ENCODE assay signal across 28 cellular contexts in the genomic region with DNA sequence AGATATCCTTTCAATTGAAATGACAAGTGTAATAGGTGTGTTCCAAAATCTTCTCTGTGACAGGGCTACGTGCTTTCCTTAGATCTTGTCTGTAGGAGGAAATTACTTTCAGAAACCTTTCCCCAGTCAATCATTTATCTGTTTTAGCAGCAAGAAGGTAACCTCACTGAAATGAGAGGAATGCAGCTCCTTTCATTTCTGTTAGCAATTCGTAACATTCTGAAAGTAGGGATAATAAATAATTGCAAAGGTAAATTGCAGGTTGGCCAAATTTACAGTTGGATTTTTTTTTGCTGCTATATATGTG.
DNase-seq lines count a peak whose midpoint lies in the region; ATAC-seq and TF ChIP-seq lines count a peak whose summit lies in the region.
"Had no signal": no experiment of that assay in that cellular context is flagged by ENCODE, and none has a peak within 500 bp of the region (broad histone marks: within the 10 kb centered on the region; RNA-seq: fewer than 3 reads in every experiment).

No MANE protein-coding gene starts in this region.

- POLR2A ChIA-PET in activated CD8-positive, alpha-beta T cell treated with anti-CD3 and anti-CD28 coated beads for 36 hours (lab: Charles Lee) = interaction anchor here (0.6 to 1.3 kb wide), 3 partner anchors 84 to 117 kb away, joined by 3 to 4 read pairs (median 3); no protein-coding TSS in a partner anchor
- POLR2A ChIA-PET in activated CD8-positive, alpha-beta T cell treated with anti-CD3 and anti-CD28 coated beads, Interleukin-2, amount 10 ng/mL, durations not matched to agents 7 days and 5 days (lab: Charles Lee) = interaction anchor here (0.7 kb wide), 1 partner anchor 54 kb away, joined by 4 read pairs; no protein-coding TSS in a partner anchor
- POLR2A ChIA-PET in CD4-positive, alpha-beta T cell (lab: Charles Lee) = interaction anchor here (0.7 kb wide), 1 partner anchor 11 kb away, joined by 3 read pairs; no protein-coding TSS in a partner anchor
- POLR2A ChIA-PET in naive thymus-derived CD8-positive, alpha-beta T cell (lab: Charles Lee) = interaction anchor here (0.7 kb wide), 1 partner anchor 99 kb away, joined by 3 read pairs; no protein-coding TSS in a partner anchor

- H3K27me3 ChIP-seq in CD4-positive, alpha-beta T cell (ENCODE audit: control insufficient read depth, insufficient read depth, low read length) = no peaks in the 10 kb centered on the region
- H3K27me3 ChIP-seq: body of pancreas, pancreas, testis had no signal

- CTCF ChIA-PET in activated CD8-positive, alpha-beta T cell treated with anti-CD3 and anti-CD28 coated beads for 36 hours (lab: Charles Lee) = no interaction called here
- CTCF ChIA-PET in activated CD8-positive, alpha-beta T cell treated with anti-CD3 and anti-CD28 coated beads, Interleukin-2, amount 10 ng/mL, durations not matched to agents 7 days and 5 days (lab: Charles Lee) = no interaction called here
- CTCF ChIA-PET in CD4-positive, alpha-beta T cell (lab: Charles Lee) = interaction anchor here (0.7 to 1.6 kb wide), 3 partner anchors 16 to 148 kb away, joined by 3 read pairs; no protein-coding TSS in a partner anchor

- no peaks in the 10 kb centered on the region for H3K9me3 Mint-ChIP-seq in activated CD8-positive, alpha-beta T cell treated with anti-CD3 and anti-CD28 coated beads for 36 hours
- H3K9me3 Mint-ChIP-seq in activated CD8-positive, alpha-beta T cell treated with anti-CD3 and anti-CD28 coated beads, Interleukin-2, amount 10 ng/mL, durations not matched to agents 7 days and 5 days (ENCODE audit: insufficient read depth) = no peaks in the 10 kb centered on the region
- H3K9me3 Mint-ChIP-seq in CD4-positive, alpha-beta T cell = no peaks in the 10 kb centered on the region
- no peaks in the 10 kb centered on the region for H3K9me3 Mint-ChIP-seq in activated T-helper 1 cell treated with anti-CD3 and anti-CD28 coated beads, Interleukin-12 subunit alpha, Interleukin-12 subunit beta, Interleukin-2, Interleukin-4 antibody, amounts not matched to agents 30 ng/mL and 10 ng/mL and 1 ng/mL, durations not matched to agents 14 hours and 24 hours and 36 hours
- H3K9me3 Mint-ChIP-seq in naive thymus-derived CD8-positive, alpha-beta T cell = no peaks in the 10 kb centered on the region
- H3K9me3 Mint-ChIP-seq: neural crest cell; stimulated activated naive CD8-positive, alpha-beta T cell treated with anti-CD3 and anti-CD28 coated beads, Interleukin-15, Interleukin-2, amounts not matched to agents 100 ng/mL and 50 ng/mL, for 24 hours had no signal

- no peak overlapping the region for H3K27ac ChIP-seq in CD4-positive, alpha-beta T cell (ENCODE audit: low read depth, low read length)
- H3K27ac ChIP-seq: body of pancreas, pancreas, testis had no signal

- no peak for ATAC-seq in activated CD8-positive, alpha-beta T cell treated with anti-CD3 and anti-CD28 coated beads for 36 hours
- no peak for ATAC-seq in activated CD8-positive, alpha-beta T cell treated with anti-CD3 and anti-CD28 coated beads, Interleukin-2, amount 10 ng/mL, durations not matched to agents 7 days and 5 days
- ATAC-seq in CD4-positive, alpha-beta T cell (ENCODE audit: poor library complexity) = no peak
- no peak for ATAC-seq in naive thymus-derived CD8-positive, alpha-beta T cell
- no peak for ATAC-seq in HG03457 (IDR thresholded peaks at IDR 0.05; ENCODE audit: unreplicated experiment)
- no peak for ATAC-seq in HG03354 (IDR thresholded peaks at IDR 0.05; ENCODE audit: poor library complexity, severe bottlenecking, unreplicated experiment)
- ATAC-seq: body of pancreas, esophagus mucosa, pancreas, SK-N-SH treated with all-trans-retinoic acid at 6 μM for 48 hours had no signal

- no peak for TF ChIP-seq CTCF in activated CD8-positive, alpha-beta T cell treated with anti-CD3 and anti-CD28 coated beads for 36 hours (IDR thresholded peaks at IDR 0.05)
- TF ChIP-seq CTCF in CD4-positive, alpha-beta T cell (IDR thresholded peaks at IDR 0.05) = no peak

- H3K27ac Mint-ChIP-seq in activated CD8-positive, alpha-beta T cell treated with anti-CD3 and anti-CD28 coated beads for 36 hours = peak overlapping the region; percentile 76
- H3K27ac Mint-ChIP-seq in activated CD8-positive, alpha-beta T cell treated with anti-CD3 and anti-CD28 coated beads, Interleukin-2, amount 10 ng/mL, durations not matched to agents 7 days and 5 days = no peak overlapping the region
- peak overlapping the region; percentile 93 for H3K27ac Mint-ChIP-seq in CD4-positive, alpha-beta T cell
- peak overlapping the region; percentile 55 for H3K27ac Mint-ChIP-seq in activated T-helper 1 cell treated with anti-CD3 and anti-CD28 coated beads, Interleukin-12 subunit alpha, Interleukin-12 subunit beta, Interleukin-2, Interleukin-4 antibody, amounts not matched to agents 30 ng/mL and 10 ng/mL and 1 ng/mL, durations not matched to agents 14 hours and 24 hours and 36 hours
- peak overlapping the region in 8 of 10 donors; percentile 27 to 80 (median 60) for H3K27ac Mint-ChIP-seq in naive thymus-derived CD8-positive, alpha-beta T cell

- intact Hi-C loops in activated CD8-positive, alpha-beta T cell treated with anti-CD3 and anti-CD28 coated beads for 36 hours (cut with micrococcal nuclease) = no loop called here
- intact Hi-C loops in CD4-positive, alpha-beta T cell (cut with DNase I, micrococcal nuclease) = loop anchor here in 1 of 2 experiments (5.0 to 10.0 kb wide), 3 partner anchors 56 to 248 kb away; a partner anchor contains a TSS
- intact Hi-C loops in activated T-helper 1 cell treated with anti-CD3 and anti-CD28 coated beads, Interleukin-12 subunit alpha, Interleukin-12 subunit beta, Interleukin-2, Interleukin-4 antibody, amounts not matched to agents 30 ng/mL and 10 ng/mL and 1 ng/mL, durations not matched to agents 14 hours and 24 hours and 36 hours (cut with micrococcal nuclease) = loop anchor here (2.0 kb wide), 1 partner anchor 26 kb away; no protein-coding TSS in a partner anchor

- no peaks in the 10 kb centered on the region for H3K27me3 Mint-ChIP-seq in activated CD8-positive, alpha-beta T cell treated with anti-CD3 and anti-CD28 coated beads for 36 hours
- no peaks in the 10 kb centered on the region for H3K27me3 Mint-ChIP-seq in activated CD8-positive, alpha-beta T cell treated with anti-CD3 and anti-CD28 coated beads, Interleukin-2, amount 10 ng/mL, durations not matched to agents 7 days and 5 days (ENCODE audit: low read depth)
- no peaks in the 10 kb centered on the region for H3K27me3 Mint-ChIP-seq in CD4-positive, alpha-beta T cell
- H3K27me3 Mint-ChIP-seq in activated T-helper 1 cell treated with anti-CD3 and anti-CD28 coated beads, Interleukin-12 subunit alpha, Interleukin-12 subunit beta, Interleukin-2, Interleukin-4 antibody, amounts not matched to agents 30 ng/mL and 10 ng/mL and 1 ng/mL, durations not matched to agents 14 hours and 24 hours and 36 hours (ENCODE audit: insufficient read depth) = no peaks in the 10 kb centered on the region
- no peaks in the 10 kb centered on the region for H3K27me3 Mint-ChIP-seq in naive thymus-derived CD8-positive, alpha-beta T cell
- H3K27me3 Mint-ChIP-seq: stimulated activated naive CD8-positive, alpha-beta T cell treated with anti-CD3 and anti-CD28 coated beads, Interleukin-15, Interleukin-2, amounts not matched to agents 100 ng/mL and 50 ng/mL, for 24 hours had no signal

- peaks cover 86% of the 10 kb centered on the region for H3K36me3 Mint-ChIP-seq in activated CD8-positive, alpha-beta T cell treated with anti-CD3 and anti-CD28 coated beads for 36 hours (ENCODE audit: low read depth)
- H3K36me3 Mint-ChIP-seq in activated CD8-positive, alpha-beta T cell treated with anti-CD3 and anti-CD28 coated beads, Interleukin-2, amount 10 ng/mL, durations not matched to agents 7 days and 5 days (ENCODE audit: low read depth) = peaks cover 91% of the 10 kb centered on the region
- no peaks in the 10 kb centered on the region for H3K36me3 Mint-ChIP-seq in CD4-positive, alpha-beta T cell (ENCODE audit: low read depth)
- peaks cover 60% of the 10 kb centered on the region for H3K36me3 Mint-ChIP-seq in activated T-helper 1 cell treated with anti-CD3 and anti-CD28 coated beads, Interleukin-12 subunit alpha, Interleukin-12 subunit beta, Interleukin-2, Interleukin-4 antibody, amounts not matched to agents 30 ng/mL and 10 ng/mL and 1 ng/mL, durations not matched to agents 14 hours and 24 hours and 36 hours (ENCODE audit: low read depth)
- peaks cover 4 to 97% (median 30%) of the 10 kb centered on the region in 3 donors for H3K36me3 Mint-ChIP-seq in naive thymus-derived CD8-positive, alpha-beta T cell

- no peak for DNase-seq in activated CD8-positive, alpha-beta T cell treated with anti-CD3 and anti-CD28 coated beads for 36 hours
- no peak for DNase-seq in activated CD8-positive, alpha-beta T cell treated with anti-CD3 and anti-CD28 coated beads, Interleukin-2, amount 10 ng/mL, durations not matched to agents 7 days and 5 days
- DNase-seq in CD4-positive, alpha-beta T cell = no peak
- DNase-seq in activated T-helper 1 cell treated with anti-CD3 and anti-CD28 coated beads, Interleukin-12 subunit alpha, Interleukin-12 subunit beta, Interleukin-2, Interleukin-4 antibody, amounts not matched to agents 30 ng/mL and 10 ng/mL and 1 ng/mL, durations not matched to agents 14 hours and 24 hours and 36 hours (ENCODE audit: low spot score) = no peak
- DNase-seq in naive thymus-derived CD8-positive, alpha-beta T cell = no peak
- DNase-seq in DMS79 treated with DMSO at 0.1 percent for 48 hours (lab: John Stamatoyannopoulos, UW) = no peak
- DNase-seq: activated CD4-positive, CD25-positive, alpha-beta regulatory T cell treated with anti-CD3 and anti-CD28 coated beads, Interleukin-2, amount 50 U/mL, for 72 hours; activated naive CD4-positive, alpha-beta T cell treated with Interleukin-2 at 50 U/mL for 16 hours; body of pancreas; cerebellar nuclear complex; dermis blood vessel endothelial cell; foreskin fibroblast; kidney; NCI-H1436; NCI-H2081 treated with DMSO at 0.1 percent for 48 hours; NCI-H2227 treated with DMSO at 0.1 percent for 48 hours; NCI-H69; pancreas; right cardiac atrium; Right ventricle myocardium superior; testis had no signal

- no peaks in the 10 kb centered on the region for H3K9me3 ChIP-seq in CD4-positive, alpha-beta T cell (ENCODE audit: control insufficient read depth, low read length)
- H3K9me3 ChIP-seq: body of pancreas, HAP-1, pancreas, testis had no signal

- peaks cover 82% of the 10 kb centered on the region for H3K4me1 Mint-ChIP-seq in activated CD8-positive, alpha-beta T cell treated with anti-CD3 and anti-CD28 coated beads for 36 hours (ENCODE audit: low read depth)
- peaks cover 55% of the 10 kb centered on the region for H3K4me1 Mint-ChIP-seq in activated CD8-positive, alpha-beta T cell treated with anti-CD3 and anti-CD28 coated beads, Interleukin-2, amount 10 ng/mL, durations not matched to agents 7 days and 5 days (ENCODE audit: low read depth)
- peaks cover 98% of the 10 kb centered on the region for H3K4me1 Mint-ChIP-seq in CD4-positive, alpha-beta T cell (ENCODE audit: low read depth)
- peaks cover 69% of the 10 kb centered on the region for H3K4me1 Mint-ChIP-seq in activated T-helper 1 cell treated with anti-CD3 and anti-CD28 coated beads, Interleukin-12 subunit alpha, Interleukin-12 subunit beta, Interleukin-2, Interleukin-4 antibody, amounts not matched to agents 30 ng/mL and 10 ng/mL and 1 ng/mL, durations not matched to agents 14 hours and 24 hours and 36 hours (ENCODE audit: low read depth)
- peaks cover 39 to 96% (median 83%) of the 10 kb centered on the region in 4 donors for H3K4me1 Mint-ChIP-seq in naive thymus-derived CD8-positive, alpha-beta T cell

- no peak overlapping the region for H3K4me3 Mint-ChIP-seq in activated CD8-positive, alpha-beta T cell treated with anti-CD3 and anti-CD28 coated beads for 36 hours
- no peak overlapping the region for H3K4me3 Mint-ChIP-seq in activated CD8-positive, alpha-beta T cell treated with anti-CD3 and anti-CD28 coated beads, Interleukin-2, amount 10 ng/mL, durations not matched to agents 7 days and 5 days
- no peak overlapping the region for H3K4me3 Mint-ChIP-seq in CD4-positive, alpha-beta T cell
- no peak overlapping the region for H3K4me3 Mint-ChIP-seq in activated T-helper 1 cell treated with anti-CD3 and anti-CD28 coated beads, Interleukin-12 subunit alpha, Interleukin-12 subunit beta, Interleukin-2, Interleukin-4 antibody, amounts not matched to agents 30 ng/mL and 10 ng/mL and 1 ng/mL, durations not matched to agents 14 hours and 24 hours and 36 hours
- peak overlapping the region in 3 of 10 donors; percentile 17 to 41 (median 22) for H3K4me3 Mint-ChIP-seq in naive thymus-derived CD8-positive, alpha-beta T cell
- H3K4me3 Mint-ChIP-seq: neural crest cell; stimulated activated naive CD8-positive, alpha-beta T cell treated with anti-CD3 and anti-CD28 coated beads, Interleukin-15, Interleukin-2, amounts not matched to agents 100 ng/mL and 50 ng/mL, for 24 hours had no signal
